27 cellular contexts compared by ENCODE assay signal in the genomic region with DNA sequence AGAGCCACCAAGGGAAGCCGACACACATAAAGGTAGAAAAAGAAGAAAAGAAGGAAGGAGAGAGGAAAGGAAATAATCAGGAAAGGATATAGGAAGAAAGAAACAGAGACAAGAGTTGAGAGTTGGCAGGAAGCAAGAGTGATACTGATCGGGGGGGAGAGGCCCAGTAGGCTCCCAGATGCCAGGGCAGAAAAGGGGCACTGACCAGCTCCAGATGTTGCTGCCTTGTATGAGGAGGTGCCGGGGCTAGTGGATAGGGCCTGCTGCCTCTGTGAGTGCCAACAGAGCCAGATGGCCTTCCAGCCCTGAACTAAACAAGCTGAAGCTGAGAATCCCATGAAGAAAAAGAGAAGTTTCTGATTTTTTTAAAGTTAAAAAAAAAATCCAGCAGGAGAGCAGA.
DNase-seq lines count a peak whose midpoint lies in the region; ATAC-seq and TF ChIP-seq lines count a peak whose summit lies in the region.
"Had no signal": no experiment of that assay in that cellular context is flagged by ENCODE, and none has a peak within 500 bp of the region (broad histone marks: within the 10 kb centered on the region; RNA-seq: fewer than 3 reads in every experiment).

No MANE protein-coding gene starts in this region.

- H3K4me3 ChIP-seq in heart right ventricle (no peak overlapping the region), skin epidermis (no peak overlapping the region)
- H3K4me3 ChIP-seq: A549, SJSA1 had no signal

- H3K27me3 Mint-ChIP-seq in endothelial cell (ENCODE audit: unreplicated experiment) = no peaks in the 10 kb centered on the region
- H3K27me3 Mint-ChIP-seq: CD4-positive, alpha-beta memory T cell had no signal

- H3K27ac Mint-ChIP-seq in endothelial cell (ENCODE audit: unreplicated experiment) = peak overlapping the region; percentile 7
- H3K27ac Mint-ChIP-seq: CD4-positive, alpha-beta memory T cell had no signal

- no peak for TF ChIP-seq CTCF in endothelial cell (IDR thresholded peaks at IDR 0.05; ENCODE audit: unreplicated experiment)
- no peak for TF ChIP-seq CTCF in heart right ventricle (IDR thresholded peaks at IDR 0.05)

- no peaks in the 10 kb centered on the region for H3K36me3 ChIP-seq in heart right ventricle
- H3K36me3 ChIP-seq: SJSA1 had no signal

- H3K27ac ChIP-seq in heart right ventricle (peak overlapping the region in 7 of 10 donors; percentile 21 to 72 (median 59)), skin epidermis (peak overlapping the region in 12 of 21 experiments; percentile 4 to 79 (median 54))
- H3K27ac ChIP-seq: A549, SJSA1 had no signal

- H3K4me1 Mint-ChIP-seq in endothelial cell (ENCODE audit: unreplicated experiment) = peaks cover 20% of the 10 kb centered on the region
- H3K4me1 Mint-ChIP-seq: CD4-positive, alpha-beta memory T cell had no signal

- intact Hi-C loops in heart right ventricle (cut with DNase I) = loop anchor here in 1 of 10 donors (10.0 kb wide), 1 partner anchor 60 kb away; no protein-coding TSS in a partner anchor

- no peaks in the 10 kb centered on the region for H3K9me3 Mint-ChIP-seq in endothelial cell (ENCODE audit: unreplicated experiment)

- no peaks in the 10 kb centered on the region for H3K27me3 ChIP-seq in heart right ventricle
- H3K27me3 ChIP-seq: SJSA1 had no signal

- ATAC-seq in heart right ventricle = peak in 1 of 8 donors; percentile 10
- ATAC-seq in GM18520 (IDR thresholded peaks at IDR 0.05; ENCODE audit: unreplicated experiment) = no peak
- ATAC-seq: A549, HCT116, PC-3 had no signal

- H3K4me3 Mint-ChIP-seq in endothelial cell (ENCODE audit: unreplicated experiment) = peak overlapping the region; percentile 10
- H3K4me3 Mint-ChIP-seq: CD4-positive, alpha-beta memory T cell had no signal

- H3K9me3 ChIP-seq in heart right ventricle = peaks cover 0 to 4% (median 0%) of the 10 kb centered on the region in 11 donors
- H3K9me3 ChIP-seq: SJSA1 had no signal

- WGBS in heart right ventricle, 2 donors = 74 to 86% methylated on average over 3 of the region's 3 CpGs

- peaks cover 0 to 7% (median 0%) of the 10 kb centered on the region in 9 donors for H3K4me1 ChIP-seq in heart right ventricle
- H3K4me1 ChIP-seq: A549, SJSA1 had no signal

- DNase-seq in Ammon's horn (ENCODE audit: low spot score) (peak; percentile 4), endothelial cell (ENCODE audit: low spot score) (no peak), heart right ventricle (no peak), NCI-H2227 (lab: John Stamatoyannopoulos, UW; ENCODE audit: unreplicated experiment) (no peak), KG1 (lab: John Stamatoyannopoulos, UW) (no peak)
- DNase-seq: AML-193; C1 segment of cervical spinal cord; CD4-positive, alpha-beta memory T cell; COR-L47; DMS79; EL; GDM1; Kasumi-1; NCI-H1092 treated with DMSO at 0.1 percent for 48 hours; NCI-H146; NCI-H1930; NCI-H2107; NCI-H446; NCI-H526; NCI-H82; NK-92 treated with Interleukin-12 subunit alpha and Interleukin-12 subunit beta, amount 100 ng/mL, for 24 hours; PC-3 had no signal

- peaks cover 2% of the 10 kb centered on the region for H3K36me3 Mint-ChIP-seq in endothelial cell (ENCODE audit: low read depth, unreplicated experiment)
